ENCODE assay signal across 23 cellular contexts in the genomic region with DNA sequence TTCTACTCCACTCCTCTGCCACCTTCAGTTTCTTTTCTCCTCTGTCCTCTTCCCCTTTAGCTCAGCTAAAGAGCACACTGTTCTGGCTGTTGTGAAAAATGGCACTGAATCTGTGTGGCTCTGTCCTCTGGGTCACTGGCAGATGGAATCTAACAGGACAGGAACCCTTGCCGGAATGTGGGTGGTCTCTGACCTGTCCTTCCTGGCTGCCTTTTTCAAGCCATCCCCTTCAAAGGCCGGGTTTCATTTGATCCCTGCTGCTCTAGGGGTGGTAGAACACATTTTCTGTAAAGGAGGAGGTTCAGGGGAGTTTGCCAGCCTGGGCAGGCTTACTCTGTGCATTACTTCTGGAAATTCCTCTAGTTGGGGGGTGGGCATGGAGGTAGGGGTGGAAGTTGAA. TPM values are rescaled to one million over a fixed set of nuclear protein-coding genes. Genes with fewer than 3 reads are reported as not detected.
"Had no signal": no experiment of that assay in that cellular context is flagged by ENCODE, and none has a peak within 500 bp of the region (broad histone marks: within the 10 kb centered on the region; RNA-seq: fewer than 3 reads in every experiment).

No MANE protein-coding gene starts in this region.

- H3K27ac Mint-ChIP-seq: activated naive CD4-positive, alpha-beta T cell treated with anti-CD3 and anti-CD28 coated beads, Interleukin-2, amount 10 ng/mL, durations not matched to agents 7 days and 5 days; immature natural killer cell; natural killer cell; T-helper 1 cell treated with Interleukin-12 subunit alpha and Interleukin-12 subunit beta and Interleukin-4 antibody, amounts not matched to agents 30 μg/mL and 1 μg/mL, for 36 hours had no signal

- H3K27me3 ChIP-seq: brain microvascular endothelial cell, colonic mucosa, gastrocnemius medialis, vagina had no signal

- H3K4me1 ChIP-seq: colonic mucosa had no signal

- ATAC-seq: gastrocnemius medialis had no signal

- H3K27ac ChIP-seq: brain microvascular endothelial cell, colonic mucosa, gastrocnemius medialis, heart left ventricle, transverse colon, vagina had no signal

- DNase-seq: activated CD4-positive, alpha-beta T cell treated with anti-CD3 and anti-CD28 coated beads, Interleukin-2, amount 50 U/mL, for 1 hour; activated CD4-positive, CD25-positive, alpha-beta regulatory T cell treated with anti-CD3 and anti-CD28 coated beads, Interleukin-2, amount 50 U/mL, for 72 hours; activated CD8-positive, alpha-beta memory T cell treated with anti-CD3 and anti-CD28 coated beads, Interleukin-2, amount 50 U/mL, for 4 hours; activated effector memory CD4-positive, alpha-beta T cell treated with Interleukin-2 at 50 U/mL for 16 hours; activated naive CD4-positive, alpha-beta T cell treated with anti-CD3 and anti-CD28 coated beads, Interleukin-2, amount 10 ng/mL, durations not matched to agents 7 days and 5 days; activated T-cell treated with anti-CD3 and anti-CD28 coated beads, Interleukin-2, amount 50 U/mL, for 48 hours; aorta; brain microvascular endothelial cell; central memory CD4-positive, alpha-beta T cell; colonic mucosa; erythroblast; gastrocnemius medialis; heart left ventricle; kidney glomerular epithelial cell; natural killer cell; nucleus accumbens; posterior cingulate gyrus; stimulated activated CD4-positive, alpha-beta T cell treated with anti-CD3 and anti-CD28 coated beads, Interleukin-2, amount 100 ng/mL, for 24 hours; stimulated activated naive CD4-positive, alpha-beta T cell treated with Interleukin-2 at 50 U/mL for 16 hours; transverse colon had no signal

- H3K4me3 Mint-ChIP-seq: activated naive CD4-positive, alpha-beta T cell treated with anti-CD3 and anti-CD28 coated beads, Interleukin-2, amount 10 ng/mL, durations not matched to agents 7 days and 5 days; immature natural killer cell; natural killer cell; T-helper 1 cell treated with Interleukin-12 subunit alpha and Interleukin-12 subunit beta and Interleukin-4 antibody, amounts not matched to agents 30 μg/mL and 1 μg/mL, for 36 hours had no signal

- H3K4me3 ChIP-seq: colonic mucosa, gastrocnemius medialis, heart left ventricle, transverse colon, vagina had no signal

- H3K36me3 Mint-ChIP-seq: natural killer cell had no signal

- H3K36me3 ChIP-seq: colonic mucosa, gastrocnemius medialis, heart left ventricle, transverse colon, vagina had no signal

- H3K9me3 ChIP-seq: colonic mucosa, gastrocnemius medialis, heart left ventricle, transverse colon, vagina had no signal

- H3K9me3 Mint-ChIP-seq: immature natural killer cell, natural killer cell had no signal

RNA-seq across cellular contexts. Expression of gene MTCL1, which starts 29.9 kb away (rescaled TPM):
- polyA plus RNA-seq: immature natural killer cell had no signal
